Comparison of ENCODE assay signal across 30 cellular contexts in the genomic region with DNA sequence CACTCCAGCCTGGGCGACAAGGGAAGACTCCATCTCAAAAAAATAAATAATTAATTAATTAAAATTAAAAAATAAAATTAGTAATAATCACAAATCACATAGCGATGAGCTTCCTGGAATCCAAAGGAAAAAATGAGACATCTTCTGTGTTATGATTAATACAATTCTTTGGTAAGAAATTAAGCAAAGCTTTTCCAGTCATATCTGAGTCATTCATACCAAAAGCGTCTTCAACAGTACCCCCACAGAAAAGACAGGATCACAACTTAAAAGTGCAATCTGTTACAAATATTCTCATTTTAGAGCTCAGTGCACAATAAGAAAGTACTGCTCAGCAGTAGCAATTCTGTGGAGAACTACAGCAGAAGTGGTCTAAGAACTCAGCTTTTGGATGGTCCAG.
DNase-seq lines count a peak whose midpoint lies in the region; ATAC-seq and TF ChIP-seq lines count a peak whose summit lies in the region.
"Had no signal": no experiment of that assay in that cellular context is flagged by ENCODE, and none has a peak within 500 bp of the region (broad histone marks: within the 10 kb centered on the region; RNA-seq: fewer than 3 reads in every experiment).

No MANE protein-coding gene starts in this region.

- H3K9me3 ChIP-seq in smooth muscle cell (replicated peaks; ENCODE audit: low read depth): no peaks in the 10 kb centered on the region
- H3K9me3 ChIP-seq: right atrium auricular region, spleen, upper lobe of right lung had no signal

- peaks cover 4% of the 10 kb centered on the region for H3F3A ChIP-seq in smooth muscle cell (ENCODE audit: low read depth)

- H3K27ac ChIP-seq in ACC112 (ENCODE audit: low read depth, low read length) (peak overlapping the region; percentile 81), smooth muscle cell (ENCODE audit: low read depth) (no peak overlapping the region), coronary artery (no peak overlapping the region)
- H3K27ac ChIP-seq: neural progenitor cell, right atrium auricular region, spleen, upper lobe of right lung had no signal

- no peaks in the 10 kb centered on the region for H3K27me3 Mint-ChIP-seq in HFFc6 (ENCODE audit: insufficient read depth)
- H3K27me3 Mint-ChIP-seq: activated CD8-positive, alpha-beta memory T cell treated with anti-CD3 and anti-CD28 coated beads, Interleukin-2, amount 10 ng/mL, durations not matched to agents 7 days and 5 days; activated naive CD8-positive, alpha-beta T cell treated with anti-CD3 and anti-CD28 coated beads for 36 hours; memory B cell had no signal

- peak overlapping the region; percentile 6 for H2AFZ ChIP-seq in ACC112 (ENCODE audit: low read length, unreplicated experiment)
- H2AFZ ChIP-seq in smooth muscle cell (ENCODE audit: low read depth): no peak overlapping the region
- H2AFZ ChIP-seq: neural progenitor cell had no signal

- peaks cover 9% of the 10 kb centered on the region for H3K9me3 Mint-ChIP-seq in HFFc6
- H3K9me3 Mint-ChIP-seq: activated naive CD8-positive, alpha-beta T cell treated with anti-CD3 and anti-CD28 coated beads for 36 hours; CD8-positive, alpha-beta memory T cell; memory B cell; neural progenitor cell had no signal

- H3K4me3 Mint-ChIP-seq in HFFc6: peak overlapping the region; percentile 50
- H3K4me3 Mint-ChIP-seq: activated CD8-positive, alpha-beta memory T cell treated with anti-CD3 and anti-CD28 coated beads, Interleukin-2, amount 10 ng/mL, durations not matched to agents 7 days and 5 days; activated naive CD8-positive, alpha-beta T cell treated with anti-CD3 and anti-CD28 coated beads for 36 hours; activated T-cell treated with anti-CD3 and anti-CD28 coated beads, Interleukin-2, amount 50 U/mL, for 4 hours; CD8-positive, alpha-beta memory T cell; memory B cell; neural progenitor cell had no signal

- H3K27ac Mint-ChIP-seq in HFFc6: peak overlapping the region; percentile 76
- H3K27ac Mint-ChIP-seq: activated CD8-positive, alpha-beta memory T cell treated with anti-CD3 and anti-CD28 coated beads, Interleukin-2, amount 10 ng/mL, durations not matched to agents 7 days and 5 days; activated naive CD8-positive, alpha-beta T cell treated with anti-CD3 and anti-CD28 coated beads for 36 hours; CD8-positive, alpha-beta memory T cell; memory B cell; neural progenitor cell had no signal

- in situ Hi-C loops in astrocyte of the spinal cord (cut with HindIII; ENCODE audit: low sequenced_read_pairs): no loop called here

- no peaks in the 10 kb centered on the region for H3K27me3 ChIP-seq in ACC112 (ENCODE audit: insufficient read depth, low read length)
- H3K27me3 ChIP-seq in smooth muscle cell (ENCODE audit: low read depth): no peaks in the 10 kb centered on the region
- H3K27me3 ChIP-seq: neural progenitor cell, right atrium auricular region, spleen, upper lobe of right lung had no signal

- H3K9ac ChIP-seq in smooth muscle cell (ENCODE audit: low read depth): no peak overlapping the region
- H3K9ac ChIP-seq: neural progenitor cell had no signal

- no peaks in the 10 kb centered on the region for H4K20me1 ChIP-seq in smooth muscle cell (ENCODE audit: low read depth)

- H3K4me1 ChIP-seq in ACC112 (ENCODE audit: control insufficient read depth, insufficient read depth, low read length, unreplicated experiment): peaks cover 27% of the 10 kb centered on the region
- H3K4me1 ChIP-seq in smooth muscle cell (ENCODE audit: low read depth): peaks cover 4% of the 10 kb centered on the region
- H3K4me1 ChIP-seq: neural progenitor cell, right atrium auricular region, spleen, upper lobe of right lung had no signal

- H3K4me1 Mint-ChIP-seq in HFFc6 (ENCODE audit: low read depth): peaks cover 23% of the 10 kb centered on the region
- H3K4me1 Mint-ChIP-seq: activated CD8-positive, alpha-beta memory T cell treated with anti-CD3 and anti-CD28 coated beads, Interleukin-2, amount 10 ng/mL, durations not matched to agents 7 days and 5 days; activated naive CD8-positive, alpha-beta T cell treated with anti-CD3 and anti-CD28 coated beads for 36 hours; CD8-positive, alpha-beta memory T cell; memory B cell had no signal

- DNase-seq in HFFc6 (peak; percentile 62), astrocyte of the spinal cord (ENCODE audit: low read depth, low spot score) (peak; percentile 9), fibroblast of the conjunctiva (ENCODE audit: low read depth) (peak; percentile 28), smooth muscle cell (lab: John Stamatoyannopoulos, UW; ENCODE audit: unreplicated experiment) (no peak), NCI-H1930 (lab: John Stamatoyannopoulos, UW) (no peak), coronary artery (ENCODE audit: low spot score) (no peak)
- DNase-seq: activated CD4-positive, alpha-beta T cell treated with anti-CD3 and anti-CD28 coated beads, Interleukin-2, amount 50 U/mL, for 4 hours; activated CD8-positive, alpha-beta memory T cell treated with anti-CD3 and anti-CD28 coated beads, Interleukin-2, amount 10 ng/mL, durations not matched to agents 7 days and 5 days; activated gamma-delta T cell; activated naive CD8-positive, alpha-beta T cell treated with anti-CD3 and anti-CD28 coated beads for 36 hours; activated T-cell treated with anti-CD3 and anti-CD28 coated beads, Interleukin-2, amount 50 U/mL, for 4 hours; aorta; CD8-positive, alpha-beta memory T cell; central memory CD4-positive, alpha-beta T cell; DMS153; erythroblast; hippocampal formation; KG1; NCI-H1417 treated with DMSO at 0.1 percent for 48 hours; NCI-H2107; RPMI8226; spleen; stimulated activated CD4-positive, alpha-beta T cell treated with anti-CD3 and anti-CD28 coated beads, Interleukin-2, amount 100 ng/mL, for 24 hours; stimulated activated naive CD8-positive, alpha-beta T cell treated with anti-CD3 and anti-CD28 coated beads, Interleukin-15, Interleukin-2, amounts not matched to agents 100 U/mL and 50 U/mL, for 24 hours; upper lobe of right lung had no signal

- no peak for ATAC-seq in HG03196 (IDR thresholded peaks at IDR 0.05; ENCODE audit: unreplicated experiment)
- ATAC-seq: activated CD8-positive, alpha-beta memory T cell treated with anti-CD3 and anti-CD28 coated beads, Interleukin-2, amount 10 ng/mL, durations not matched to agents 7 days and 5 days; activated T-cell treated with anti-CD3 and anti-CD28 coated beads, Interleukin-2, amount 50 U/mL, for 4 hours; stimulated activated naive CD8-positive, alpha-beta T cell treated with anti-CD3 and anti-CD28 coated beads, Interleukin-15, Interleukin-2, amounts not matched to agents 100 U/mL and 50 U/mL, for 24 hours; upper lobe of right lung had no signal

- H3K79me2 ChIP-seq in ACC112 (ENCODE audit: control insufficient read depth, insufficient read depth, low read length, unreplicated experiment) (no peaks in the 10 kb centered on the region), smooth muscle cell (ENCODE audit: low read depth) (no peaks in the 10 kb centered on the region)

- H3K36me3 Mint-ChIP-seq in HFFc6 (ENCODE audit: low read depth): peaks cover 13% of the 10 kb centered on the region
- H3K36me3 Mint-ChIP-seq: activated CD8-positive, alpha-beta memory T cell treated with anti-CD3 and anti-CD28 coated beads, Interleukin-2, amount 10 ng/mL, durations not matched to agents 7 days and 5 days; activated naive CD8-positive, alpha-beta T cell treated with anti-CD3 and anti-CD28 coated beads for 36 hours; CD8-positive, alpha-beta memory T cell; memory B cell; neural progenitor cell had no signal

- H3K36me3 ChIP-seq in ACC112 (ENCODE audit: insufficient read depth, low read length) (no peaks in the 10 kb centered on the region), smooth muscle cell (ENCODE audit: low read depth) (no peaks in the 10 kb centered on the region)
- H3K36me3 ChIP-seq: neural progenitor cell, right atrium auricular region, spleen, upper lobe of right lung had no signal

- H3K4me2 ChIP-seq in smooth muscle cell: no peak overlapping the region
- H3K4me2 ChIP-seq: neural progenitor cell had no signal

- TF ChIP-seq CTCF in HFFc6 (IDR thresholded peaks at IDR 0.05): no peak
- no peak for TF ChIP-seq CTCF in astrocyte of the spinal cord (IDR thresholded peaks at IDR 0.05; ENCODE audit: low read depth, low read length)
- TF ChIP-seq CTCF in smooth muscle cell (IDR thresholded peaks at IDR 0.05; ENCODE audit: borderline replicate concordance, insufficient read depth, poor library complexity, severe bottlenecking): no peak
- no peak for TF ChIP-seq CTCF in coronary artery (IDR thresholded peaks at IDR 0.05)

- peak overlapping the region; percentile 53; the same call in 1 of the 2 replicates for H3K4me3 ChIP-seq in ACC112 (ENCODE audit: low read depth, low read length)
- no peak overlapping the region for H3K4me3 ChIP-seq in astrocyte of the spinal cord (ENCODE audit: low read depth, low read length)
- H3K4me3 ChIP-seq in smooth muscle cell: no peak overlapping the region
- H3K4me3 ChIP-seq in coronary artery: no peak overlapping the region
- H3K4me3 ChIP-seq: neural progenitor cell, right atrium auricular region, spleen, upper lobe of right lung had no signal

- 81% methylated on average over 3 of the region's 3 CpGs for WGBS in smooth muscle cell (ENCODE audit: low lambda C conversion rate)

Comparison
In these comparisons a context has a peak if more than half of its experiments do, and no peak if none do; other contexts are left out.
1. DNase-seq: peak in HFFc6 (single experiment), astrocyte of the spinal cord (single experiment) and fibroblast of the conjunctiva (single experiment); none in smooth muscle cell (single experiment), NCI-H1930 (0 of 2) and coronary artery (single experiment).